Comparison of ENCODE assay signal across 13 cellular contexts in genomic region chr16:65297453-65297852, GRCh38.
"Had no signal": no experiment of that assay in that cellular context is flagged by ENCODE, and none has a peak within 500 bp of the region (broad histone marks: within the 10 kb centered on the region; RNA-seq: fewer than 3 reads in every experiment).

No MANE protein-coding gene starts in this region.

- H3K4me3 ChIP-seq: cardiac muscle cell, psoas muscle, SK-N-MC, transverse colon had no signal

- H3K27me3 ChIP-seq: cardiac muscle cell, transverse colon had no signal

- H3K27ac ChIP-seq: psoas muscle, SK-N-MC, transverse colon had no signal

- H3K9me3 ChIP-seq: psoas muscle, transverse colon had no signal

- H3K36me3 ChIP-seq: cardiac muscle cell, transverse colon had no signal

- H3K4me1 ChIP-seq: psoas muscle had no signal

- DNase-seq: activated naive CD4-positive, alpha-beta T cell; activated naive CD8-positive, alpha-beta T cell treated with anti-CD3 and anti-CD28 coated beads, Interleukin-2, amount 50 U/mL, for 24 hours; activated T-cell treated with anti-CD3 and anti-CD28 coated beads for 4 hours; foreskin fibroblast; head of caudate nucleus; nephron progenitor cell; psoas muscle; stimulated activated CD4-positive, alpha-beta T cell treated with anti-CD3 and anti-CD28 coated beads, Interleukin-2, amount 100 ng/mL, for 48 hours; transverse colon had no signal

- ATAC-seq: activated CD4-positive, CD25-positive, alpha-beta regulatory T cell treated with anti-CD3 and anti-CD28 coated beads, Interleukin-2, amount 50 U/mL, for 24 hours; activated naive CD8-positive, alpha-beta T cell treated with anti-CD3 and anti-CD28 coated beads, Interleukin-2, amount 50 U/mL, for 24 hours; stimulated activated memory B cell treated with anti-CD40 and anti-IgM and Interleukin-4, amounts not matched to agents 10 μg/mL and 1 μg/mL and 100 μg/mL, for 72 hours had no signal
